8 cellular contexts compared by ENCODE assay signal in genomic region chr11:34105079-34105956, GRCh38.
A peak's percentile ranks its signal among the peaks of the same experiment; 100 is the strongest.
DNase-seq lines count a peak whose midpoint lies in the region; ATAC-seq lines count a peak whose summit lies in the region.

Gene NAT10 (plus strand): TSS chr11:34105629. CDS start chr11:34108226, 2,597 bp downstream.

- peaks cover 32 to 54% (median 44%) of the 10 kb centered on the region in 10 experiments for H3K4me1 ChIP-seq in BLaER1 treated with 17β-estradiol and CSF1 and Interleukin-3, amounts not matched to agents 10 nM and 100 nM

- peak within 1 kb of the TSS; percentile 75 to 94 (median 87) for H3K4me3 ChIP-seq in BLaER1 treated with 17β-estradiol and CSF1 and Interleukin-3, amounts not matched to agents 10 nM and 100 nM

- H3K9ac ChIP-seq in BLaER1 treated with 17β-estradiol and CSF1 and Interleukin-3, amounts not matched to agents 10 nM and 100 nM, result peak within 1 kb of the TSS; percentile 88 to 99 (median 93)

- DNase-seq in GM19240 (ENCODE audit: insufficient read length, low spot score), result peak; percentile 87
- peak; percentile 88 for DNase-seq in NCI-H524 treated with DMSO at 0.1 percent for 48 hours (lab: John Stamatoyannopoulos, UW)
- DNase-seq in activated CD4-positive, alpha-beta T cell treated with anti-CD3 and anti-CD28 coated beads for 4 hours, result peak; percentile 96 to 98
- DNase-seq in kidney tubule cell (ENCODE audit: low spot score), result peak; percentile 99
- DNase-seq in stimulated activated CD4-positive, alpha-beta T cell treated with anti-CD3 and anti-CD28 coated beads, Interleukin-1b, Interleukin-23, amount 100 ng/mL, for 24 hours (ENCODE audit: low read depth in 4 of 4, low spot score in 1 of 4), result peak; percentile 93 to 97 (median 96)

- no peaks in the 10 kb centered on the region for H3K9me3 ChIP-seq in BLaER1 treated with 17β-estradiol and CSF1 and Interleukin-3, amounts not matched to agents 10 nM and 100 nM (replicated peaks in 1 of 11)

- peaks cover 44 to 66% (median 62%) of the 10 kb centered on the region in 11 experiments for H3K36me3 ChIP-seq in BLaER1 treated with 17β-estradiol and CSF1 and Interleukin-3, amounts not matched to agents 10 nM and 100 nM

- peaks cover 0 to 15% (median under 1%) of the 10 kb centered on the region in 11 experiments; a peak in 4 of 22 replicates for H4K20me1 ChIP-seq in BLaER1 treated with 17β-estradiol and CSF1 and Interleukin-3, amounts not matched to agents 10 nM and 100 nM

- ATAC-seq in HG03460 (IDR thresholded peaks at IDR 0.05; ENCODE audit: unreplicated experiment), result peak; percentile 90

- peak within 1 kb of the TSS; percentile 78 to 96 (median 91) for H3K4me2 ChIP-seq in BLaER1 treated with 17β-estradiol and CSF1 and Interleukin-3, amounts not matched to agents 10 nM and 100 nM

- H3K27me3 ChIP-seq in BLaER1 treated with 17β-estradiol and CSF1 and Interleukin-3, amounts not matched to agents 10 nM and 100 nM, result no peaks in the 10 kb centered on the region

- H3K27ac ChIP-seq in BLaER1 treated with 17β-estradiol and CSF1 and Interleukin-3, amounts not matched to agents 10 nM and 100 nM, result peak within 1 kb of the TSS; percentile 87 to 97 (median 93)
- H3K27ac ChIP-seq in cingulate gyrus (ENCODE audit: low read depth, low read length), result peak within 1 kb of the TSS; percentile 96

Comparison
In these comparisons a context has a peak if more than half of its experiments do, and no peak if none do; other contexts are left out.
1. Peak in every context shown above with its lines: DNase-seq, ATAC-seq, H3K4me3 ChIP-seq and H3K27ac ChIP-seq.